8 cellular contexts compared by ENCODE assay signal in the genomic region with DNA sequence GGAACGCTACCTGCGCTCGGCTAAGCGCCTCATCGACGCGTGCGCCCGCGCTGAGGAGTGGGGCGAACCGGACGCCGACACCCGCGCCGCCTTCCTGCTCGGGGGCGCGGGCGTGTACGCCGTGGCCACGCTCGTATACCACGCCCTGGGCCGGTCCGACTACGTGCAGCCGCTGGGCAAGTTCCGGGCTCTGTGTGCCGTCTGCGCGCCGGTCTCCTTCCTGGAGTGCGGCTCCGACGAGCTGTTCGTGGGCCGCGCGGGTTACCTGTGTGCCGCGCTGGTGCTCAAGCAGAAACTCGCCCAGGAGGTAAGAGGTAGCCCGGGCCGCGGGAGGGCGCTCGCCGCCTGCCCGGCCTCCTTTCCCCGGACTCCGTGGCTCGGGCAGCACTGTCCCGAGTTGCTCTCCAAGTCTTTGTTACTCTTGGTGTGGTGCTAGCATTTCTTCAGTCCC. TPM values are rescaled to one million over a fixed set of nuclear protein-coding genes. Genes with fewer than 3 reads are reported as not detected.
DNase-seq lines count a peak whose midpoint lies in the region; ATAC-seq and TF ChIP-seq lines count a peak whose summit lies in the region.
"Not testable (repeated sequence)": the region's sequence is repeated elsewhere in the genome, so short reads cannot be mapped to it uniquely, and the experiment has no call there.

No MANE protein-coding gene starts in this region.

- H3K27me3 ChIP-seq in HUES64 (ENCODE audit: insufficient read depth, low read length) (peaks cover 15% of the 10 kb centered on the region), iPS-20b (ENCODE audit: insufficient read depth, low read length) (peaks cover 21% of the 10 kb centered on the region)
- not testable (repeated sequence) for H3K27me3 ChIP-seq in colonic mucosa, upper lobe of right lung

- CTCF ChIA-PET in activated CD8-positive, alpha-beta memory T cell treated with anti-CD3 and anti-CD28 coated beads, Interleukin-2, amount 10 ng/mL, durations not matched to agents 7 days and 5 days (lab: Charles Lee): interaction anchor here (1.0 to 1.5 kb wide), 3 partner anchors 174 to 253 kb away, joined by 3 to 10 read pairs (median 5); no protein-coding TSS in a partner anchor

- H3K4me1 Mint-ChIP-seq in activated CD8-positive, alpha-beta memory T cell treated with anti-CD3 and anti-CD28 coated beads, Interleukin-2, amount 10 ng/mL, durations not matched to agents 7 days and 5 days; osteocyte (ENCODE audit: unreplicated experiment): not testable (repeated sequence)

- peak; percentile 10 for TF ChIP-seq CTCF in GM13976 (IDR thresholded peaks at IDR 0.05; ENCODE audit: borderline replicate concordance, control extremely low read depth, extremely low read depth, insufficient read depth, missing control alignments)
- TF ChIP-seq CTCF in colonic mucosa (IDR thresholded peaks at IDR 0.05): peak; percentile 21
- TF ChIP-seq CTCF in osteocyte (IDR thresholded peaks at IDR 0.05): not testable (repeated sequence)
- TF ChIP-seq CTCF in upper lobe of right lung (IDR thresholded peaks at IDR 0.05): peak; percentile 30

- H3K27ac Mint-ChIP-seq in activated CD8-positive, alpha-beta memory T cell treated with anti-CD3 and anti-CD28 coated beads, Interleukin-2, amount 10 ng/mL, durations not matched to agents 7 days and 5 days: peak overlapping the region; percentile 70
- not testable (repeated sequence) for H3K27ac Mint-ChIP-seq in osteocyte (ENCODE audit: unreplicated experiment)

- not testable (repeated sequence) for H3K36me3 ChIP-seq in HUES64 (ENCODE audit: insufficient read depth, low read length); colonic mucosa; iPS-20b (ENCODE audit: insufficient read depth, low read depth, low read length); upper lobe of right lung

- not testable (repeated sequence) for DNase-seq in GM13976 (ENCODE audit: low spot score); osteocyte (ENCODE audit: extremely low spot score, unreplicated experiment)
- peak; percentile 14 for DNase-seq in NOMO-1 treated with dmso at 0.1 percent for 144 hours (lab: John Stamatoyannopoulos, UW; ENCODE audit: unreplicated experiment)
- DNase-seq in activated CD8-positive, alpha-beta memory T cell treated with anti-CD3 and anti-CD28 coated beads, Interleukin-2, amount 10 ng/mL, durations not matched to agents 7 days and 5 days: peak; percentile 43
- DNase-seq in colonic mucosa: peak; percentile 52
- peak; percentile 77 for DNase-seq in upper lobe of right lung

- not testable (repeated sequence) for H3K9me3 Mint-ChIP-seq in activated CD8-positive, alpha-beta memory T cell treated with anti-CD3 and anti-CD28 coated beads, Interleukin-2, amount 10 ng/mL, durations not matched to agents 7 days and 5 days (ENCODE audit: low read depth); osteocyte (ENCODE audit: unreplicated experiment)

- not testable (repeated sequence) for H3K9me3 ChIP-seq in HUES64 (ENCODE audit: insufficient read depth, low read depth, low read length); colonic mucosa; iPS-20b (ENCODE audit: insufficient read depth, low read depth, low read length); upper lobe of right lung

- H3K4me1 ChIP-seq in HUES64 (ENCODE audit: insufficient read depth, low read length); colonic mucosa; iPS-20b (ENCODE audit: insufficient read depth, low read length); upper lobe of right lung: not testable (repeated sequence)

- H3K4me3 ChIP-seq in HUES64 (ENCODE audit: low read length) (peak overlapping the region; percentile 41), colonic mucosa (peak overlapping the region; percentile 32), iPS-20b (ENCODE audit: low read length) (peak overlapping the region; percentile 47; the same call in 1 of the 2 replicates), upper lobe of right lung (peak overlapping the region; percentile 42)

- in situ Hi-C loops in GM13976 (cut with MboI; ENCODE audit: low sequenced_read_pairs, unreplicated experiment): not testable (repeated sequence)

- 4% methylated on average over 36 of the region's 56 CpGs for WGBS in HUES64

- not testable (repeated sequence) for H3K27ac ChIP-seq in HUES64 (ENCODE audit: low read depth, low read length); colonic mucosa; iPS-20b (ENCODE audit: low read length); upper lobe of right lung

- intact Hi-C loops in colonic mucosa (cut with DNase I); upper lobe of right lung (cut with DNase I): not testable (repeated sequence)

- H3K36me3 Mint-ChIP-seq in activated CD8-positive, alpha-beta memory T cell treated with anti-CD3 and anti-CD28 coated beads, Interleukin-2, amount 10 ng/mL, durations not matched to agents 7 days and 5 days; osteocyte (ENCODE audit: unreplicated experiment): not testable (repeated sequence)

- not testable (repeated sequence) for H3K9ac ChIP-seq in HUES64 (ENCODE audit: low read depth, low read length); iPS-20b (ENCODE audit: low read depth, low read length)
- H3K9ac ChIP-seq in colonic mucosa (ENCODE audit: low read depth in 2 of 2, low read length in 2 of 2): peak overlapping the region in 1 of 2 donors; percentile 43

- peak; percentile 73 for ATAC-seq in activated CD8-positive, alpha-beta memory T cell treated with anti-CD3 and anti-CD28 coated beads, Interleukin-2, amount 10 ng/mL, durations not matched to agents 7 days and 5 days
- ATAC-seq in upper lobe of right lung: peak; percentile 93

- H3K27me3 Mint-ChIP-seq in activated CD8-positive, alpha-beta memory T cell treated with anti-CD3 and anti-CD28 coated beads, Interleukin-2, amount 10 ng/mL, durations not matched to agents 7 days and 5 days: peaks cover 20% of the 10 kb centered on the region
- H3K27me3 Mint-ChIP-seq in osteocyte (ENCODE audit: unreplicated experiment): peaks cover 21% of the 10 kb centered on the region

- H3K4me3 Mint-ChIP-seq in activated CD8-positive, alpha-beta memory T cell treated with anti-CD3 and anti-CD28 coated beads, Interleukin-2, amount 10 ng/mL, durations not matched to agents 7 days and 5 days: peak overlapping the region; percentile 81
- H3K4me3 Mint-ChIP-seq in osteocyte (ENCODE audit: unreplicated experiment): peak overlapping the region; percentile 58

RNA-seq across cellular contexts. Expression of a gene that starts 0.7 kb away (rescaled TPM):
- 0.15 TPM for polyA plus RNA-seq in HUES64 (2013, experiment 1 of 2)
- 0.13 TPM for polyA plus RNA-seq in HUES64 (2013, experiment 2 of 2)
- under 1 TPM; 0.38 to 0.66 TPM for total RNA-seq in activated CD8-positive, alpha-beta memory T cell treated with anti-CD3 and anti-CD28 coated beads, Interleukin-2, amount 10 ng/mL, durations not matched to agents 7 days and 5 days
- 1 to 10 TPM; 1.9 to 3.5 TPM for total RNA-seq in colonic mucosa
- 0.03 and 0.05 TPM in 2 replicates for total RNA-seq in osteocyte
- total RNA-seq in upper lobe of right lung: 1.4 TPM
